Comparison of ENCODE assay signal across 8 cellular contexts in genomic region chr1:78619803-78620579, GRCh38. TPM values are rescaled to one million over a fixed set of nuclear protein-coding genes. Genes with fewer than 3 reads are reported as not detected.
DNase-seq lines count a peak whose midpoint lies in the region; ATAC-seq and FAIRE-seq lines count a peak whose summit lies in the region.

Gene IFI44L (plus strand): TSS chr1:78620448. CDS start chr1:78627916, 7,468 bp downstream.

- DNase-seq in GM04503 (ENCODE audit: low read depth) (peak; percentile 45), SJCRH30 (peak; percentile 7 to 47), adipocyte (ENCODE audit: low read depth) (peak; percentile 82), inferior parietal cortex (ENCODE audit: extremely low spot score) (peak; percentile 17), GF-D8 (lab: John Stamatoyannopoulos, UW) (no peak), HTR-8/SVneo (ENCODE audit: insufficient read length, low spot score) (no peak)
- DNase-seq in stimulated activated CD4-positive, alpha-beta T cell treated with anti-CD3 and anti-CD28 coated beads, Interleukin-2, amount 100 ng/mL, for 4 hours (ENCODE audit: low read depth) = peak; percentile 79

- H3K27ac ChIP-seq in SJCRH30 = no peak within 1 kb of the TSS

- ATAC-seq in HG02642 (IDR thresholded peaks at IDR 0.05; ENCODE audit: poor library complexity, unreplicated experiment) = peak; percentile 51

- no peaks in the 10 kb centered on the region for H3K9me3 ChIP-seq in SJCRH30 (replicated peaks)
- no peaks in the 10 kb centered on the region for H3K9me3 ChIP-seq in adipocyte (ENCODE audit: control insufficient read depth, low read length)

- H3K36me3 ChIP-seq in SJCRH30 = no peaks in the 10 kb centered on the region
- H3K36me3 ChIP-seq in adipocyte (ENCODE audit: control insufficient read depth, insufficient read depth, low read length, severe bottlenecking) = no peaks in the 10 kb centered on the region

- H3K4me1 ChIP-seq in SJCRH30 = peaks cover 7% of the 10 kb centered on the region
- H3K4me1 ChIP-seq in adipocyte (ENCODE audit: control insufficient read depth, insufficient read depth, low read length) = peaks cover 20% of the 10 kb centered on the region

- H3K4me3 ChIP-seq in SJCRH30 (peak within 1 kb of the TSS; percentile 27), adipocyte (ENCODE audit: low read length) (peak within 1 kb of the TSS; percentile 81)

- FAIRE-seq in HTR-8/SVneo (lab: Jason Lieb, UNC) = no peak

- H3K27me3 ChIP-seq in SJCRH30 (no peaks in the 10 kb centered on the region), adipocyte (replicated peaks; ENCODE audit: control insufficient read depth, insufficient read depth, low read length) (no peaks in the 10 kb centered on the region)

- H3K9ac ChIP-seq in adipocyte (ENCODE audit: low read length) = peak within 1 kb of the TSS; percentile 73

RNA-seq across cellular contexts. Expression of gene IFI44L, which starts in this region (rescaled TPM):
- 0.43 and 0.67 TPM in 2 replicates for total RNA-seq in SJCRH30 (2014; rRNA removed; shearing (Covaris generic))

Comparison
In these comparisons a context has a peak if more than half of its experiments do, and no peak if none do; other contexts are left out.
1. Peak in DNase-seq and H3K4me3 ChIP-seq in SJCRH30; RNA of the gene not detected or under 1 TPM.
2. DNase-seq: peak in GM04503 (single experiment), adipocyte (single experiment), inferior parietal cortex (single experiment) and stimulated activated CD4-positive, alpha-beta T cell treated with anti-CD3 and anti-CD28 coated beads, Interleukin-2, amount 100 ng/mL, for 4 hours (single experiment); none in GF-D8 (single experiment) and HTR-8/SVneo (single experiment).